In the genomic region with DNA sequence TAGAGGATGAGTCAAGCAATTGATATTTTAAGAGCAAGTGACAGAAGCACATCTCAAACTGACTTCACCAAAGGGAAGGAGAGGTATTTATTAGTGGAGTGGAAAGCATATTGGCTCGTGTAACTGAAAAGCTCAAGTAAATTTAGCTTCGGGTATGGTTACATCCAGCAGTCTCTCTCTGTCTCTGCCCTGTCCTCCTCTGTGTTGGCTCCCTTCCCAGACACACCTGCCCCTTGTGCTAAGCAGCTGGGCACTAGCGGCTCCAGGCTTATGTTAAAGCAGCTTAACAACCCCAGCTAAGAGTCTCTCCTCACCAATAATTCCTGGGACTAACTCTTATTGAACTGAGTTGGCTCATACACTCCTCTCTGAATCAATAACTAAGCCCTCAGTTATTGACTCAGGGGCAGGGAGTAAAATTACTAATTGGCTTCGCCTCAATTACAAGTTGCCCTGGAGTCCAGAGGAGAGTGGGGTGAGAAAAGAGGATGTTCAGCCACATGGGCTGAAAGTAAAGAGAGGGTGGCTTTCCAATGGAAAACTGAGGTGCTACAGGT, we compare ENCODE assay signal across 10 cellular contexts. TPM values are rescaled to one million over a fixed set of nuclear protein-coding genes. Genes with fewer than 3 reads are reported as not detected.
DNase-seq lines count a peak whose midpoint lies in the region; ATAC-seq and TF ChIP-seq lines count a peak whose summit lies in the region.
"Had no signal": no experiment of that assay in that cellular context is flagged by ENCODE, and none has a peak within 500 bp of the region (broad histone marks: within the 10 kb centered on the region; RNA-seq: fewer than 3 reads in every experiment).

No MANE protein-coding gene starts in this region.

- no peak overlapping the region for H3K4me3 ChIP-seq in psoas muscle
- H3K4me3 ChIP-seq in sigmoid colon: no peak overlapping the region

- H3K27me3 ChIP-seq in psoas muscle (ENCODE audit: insufficient read depth in 3 of 3, low read length in 2 of 3): no peaks in the 10 kb centered on the region
- H3K27me3 ChIP-seq in sigmoid colon: no peaks in the 10 kb centered on the region

- no peak for TF ChIP-seq CTCF in psoas muscle (IDR thresholded peaks at IDR 0.05)
- no peak for TF ChIP-seq CTCF in sigmoid colon (IDR thresholded peaks at IDR 0.05)

- no peak overlapping the region for H3K27ac Mint-ChIP-seq in activated T-cell treated with anti-CD3 and anti-CD28 coated beads, Interleukin-2, amount 50 U/mL, for 24 hours

- H3K9me3 ChIP-seq in psoas muscle: no peaks in the 10 kb centered on the region
- H3K9me3 ChIP-seq in sigmoid colon: no peaks in the 10 kb centered on the region

- H3K36me3 Mint-ChIP-seq in activated T-cell treated with anti-CD3 and anti-CD28 coated beads, Interleukin-2, amount 50 U/mL, for 24 hours (ENCODE audit: low read depth): no peaks in the 10 kb centered on the region
- H3K36me3 Mint-ChIP-seq: brain had no signal

- no peak for TF ChIP-seq POLR2A in sigmoid colon (IDR thresholded peaks at IDR 0.05)

- H3K27me3 Mint-ChIP-seq in activated T-cell treated with anti-CD3 and anti-CD28 coated beads, Interleukin-2, amount 50 U/mL, for 24 hours: no peaks in the 10 kb centered on the region

- TF ChIP-seq EP300 in sigmoid colon (IDR thresholded peaks at IDR 0.05): no peak

- peaks cover 5% of the 10 kb centered on the region for H3K4me1 ChIP-seq in psoas muscle
- no peaks in the 10 kb centered on the region for H3K4me1 ChIP-seq in sigmoid colon

- WGBS in psoas muscle, 3 donors: 37 to 46% (median 40%) methylated on average over 4 of the region's 4 CpGs
- WGBS in sigmoid colon, 2 donors: 18 to 53% methylated on average over 4 of the region's 4 CpGs

- H3K4me1 Mint-ChIP-seq in activated T-cell treated with anti-CD3 and anti-CD28 coated beads, Interleukin-2, amount 50 U/mL, for 24 hours (ENCODE audit: low read depth): peaks cover 39% of the 10 kb centered on the region

- no peaks in the 10 kb centered on the region for H3K36me3 ChIP-seq in psoas muscle (ENCODE audit: insufficient read depth in 1 of 2, low read depth in 1 of 2)
- no peaks in the 10 kb centered on the region for H3K36me3 ChIP-seq in sigmoid colon

- peak overlapping the region; percentile 47 for H3K27ac ChIP-seq in psoas muscle
- no peak overlapping the region for H3K27ac ChIP-seq in sigmoid colon

- H3K4me3 Mint-ChIP-seq in activated T-cell treated with anti-CD3 and anti-CD28 coated beads, Interleukin-2, amount 50 U/mL, for 24 hours: no peak overlapping the region
- H3K4me3 Mint-ChIP-seq: brain had no signal

- H3K9me3 Mint-ChIP-seq in activated T-cell treated with anti-CD3 and anti-CD28 coated beads, Interleukin-2, amount 50 U/mL, for 24 hours: no peaks in the 10 kb centered on the region

- peak; percentile 78 for DNase-seq in NCI-H510A (lab: John Stamatoyannopoulos, UW)
- DNase-seq in psoas muscle: no peak
- DNase-seq in activated T-cell treated with anti-CD3 and anti-CD28 coated beads, Interleukin-2, amount 50 U/mL, for 24 hours: no peak
- DNase-seq in islet precursor cell: no peak
- no peak for DNase-seq in sigmoid colon
- DNase-seq: KG1 had no signal

- ATAC-seq in GM19025 (IDR thresholded peaks at IDR 0.05; ENCODE audit: low read depth, unreplicated experiment): peak; percentile 39
- ATAC-seq in HG03039 (IDR thresholded peaks at IDR 0.05; ENCODE audit: unreplicated experiment): peak; percentile 21
- ATAC-seq in psoas muscle: peak; percentile 68 to 91 (median 89)
- no peak for ATAC-seq in GM18907 (IDR thresholded peaks at IDR 0.05; ENCODE audit: unreplicated experiment)

- intact Hi-C loops in psoas muscle (cut with DNase I): no loop called here
- intact Hi-C loops in sigmoid colon (cut with DNase I): no loop called here

RNA-seq across cellular contexts. Expression of a gene that starts 12.7 kb away (rescaled TPM):
- total RNA-seq in psoas muscle (10 to 100 TPM; 14.4 to 57.1 (median 23.6) TPM), sigmoid colon (10 to 100 TPM; 25.1 to 40.4 (median 31.9) TPM)
- polyA plus RNA-seq in psoas muscle (10 to 100 TPM; 42.8 to 63.0 (median 59.2) TPM), sigmoid colon (10 to 100 TPM in 2 of 3 donors, 1 to 10 TPM in 1; 5.5 to 31.2 (median 21.6) TPM)
